ENCODE assay signal across 16 cellular contexts in genomic region chr3:21751891-21752290, GRCh38. TPM values are rescaled to one million over a fixed set of nuclear protein-coding genes. Genes with fewer than 3 reads are reported as not detected.
DNase-seq lines count a peak whose midpoint lies in the region; ATAC-seq and TF ChIP-seq lines count a peak whose summit lies in the region.
"Had no signal": no experiment of that assay in that cellular context is flagged by ENCODE, and none has a peak within 500 bp of the region (broad histone marks: within the 10 kb centered on the region; RNA-seq: fewer than 3 reads in every experiment).

No MANE protein-coding gene starts in this region.

- H3K4me1 ChIP-seq in heart right ventricle, result peaks cover 0 to 57% (median 20%) of the 10 kb centered on the region in 9 donors
- peaks cover 0 to 18% (median 9%) of the 10 kb centered on the region in 3 donors for H3K4me1 ChIP-seq in esophagus squamous epithelium
- H3K4me1 ChIP-seq: A549 had no signal

- H3K27me3 ChIP-seq in heart right ventricle (no peaks in the 10 kb centered on the region), esophagus squamous epithelium (no peaks in the 10 kb centered on the region)
- H3K27me3 ChIP-seq: testis had no signal

- no peak overlapping the region for H3K27ac Mint-ChIP-seq in nephron progenitor cell
- H3K27ac Mint-ChIP-seq: activated naive CD4-positive, alpha-beta T cell treated with anti-CD3 and anti-CD28 coated beads, Interleukin-2, amount 10 ng/mL, durations not matched to agents 7 days and 5 days; naive thymus-derived CD4-positive, alpha-beta T cell; T-cell had no signal

- no peak for TF ChIP-seq POLR2A in esophagus squamous epithelium (IDR thresholded peaks at IDR 0.05)

- H3K9me3 ChIP-seq in heart right ventricle, result no peaks in the 10 kb centered on the region
- no peaks in the 10 kb centered on the region for H3K9me3 ChIP-seq in esophagus squamous epithelium
- H3K9me3 ChIP-seq: A549, testis had no signal

- DNase-seq in heart right ventricle, result no peak
- no peak for DNase-seq in left cardiac atrium
- no peak for DNase-seq in esophagus squamous epithelium (lab: John Stamatoyannopoulos, UW)
- DNase-seq in nephron progenitor cell, result no peak
- no peak for DNase-seq in SK-N-DZ (ENCODE audit: low spot score)
- no peak for DNase-seq in GM10266 (ENCODE audit: extremely low spot score)
- no peak for DNase-seq in HT-29 (ENCODE audit: low spot score)
- DNase-seq: activated CD4-positive, alpha-beta T cell treated with anti-CD3 and anti-CD28 coated beads, Interleukin-2, amount 50 U/mL, for 4 hours; activated naive CD4-positive, alpha-beta T cell treated with anti-CD3 and anti-CD28 coated beads, Interleukin-2, amount 10 ng/mL, durations not matched to agents 7 days and 5 days; naive thymus-derived CD4-positive, alpha-beta T cell; T-cell; testis had no signal

- H3K9me3 Mint-ChIP-seq in nephron progenitor cell, result no peaks in the 10 kb centered on the region

- WGBS in heart right ventricle, 2 donors, result 43 to 74% methylated on average over 6 of the region's 6 CpGs
- WGBS in esophagus squamous epithelium, 2 donors, result 40 to 45% methylated on average over 6 of the region's 6 CpGs

- no peaks in the 10 kb centered on the region for H3K36me3 ChIP-seq in heart right ventricle
- H3K36me3 ChIP-seq in esophagus squamous epithelium, result no peaks in the 10 kb centered on the region

- H3K4me3 ChIP-seq in heart right ventricle (no peak overlapping the region), esophagus squamous epithelium (no peak overlapping the region)
- H3K4me3 ChIP-seq: A549, GM12878 had no signal

- H3K4me3 Mint-ChIP-seq in nephron progenitor cell, result peak overlapping the region; percentile 26
- H3K4me3 Mint-ChIP-seq: activated naive CD4-positive, alpha-beta T cell treated with anti-CD3 and anti-CD28 coated beads, Interleukin-2, amount 10 ng/mL, durations not matched to agents 7 days and 5 days; naive thymus-derived CD4-positive, alpha-beta T cell; T-cell had no signal

- intact Hi-C loops in heart right ventricle (cut with DNase I) (loop anchor here (1.0 to 10.0 kb wide), 15 partner anchors 40 to 1527 kb away; no protein-coding TSS in a partner anchor), left cardiac atrium (cut with DNase I) (loop anchor here (2.0 to 5.0 kb wide), 2 partner anchors 140 to 143 kb away; no protein-coding TSS in a partner anchor), esophagus squamous epithelium (cut with DNase I) (no loop called here)

- peak overlapping the region in 9 of 10 donors; percentile 58 to 80 (median 67) for H3K27ac ChIP-seq in heart right ventricle
- peak overlapping the region in 3 of 4 donors; percentile 69 to 83 (median 74) for H3K27ac ChIP-seq in esophagus squamous epithelium
- H3K27ac ChIP-seq: A549, C4-2B had no signal

- peaks cover 19% of the 10 kb centered on the region for H3K27me3 Mint-ChIP-seq in nephron progenitor cell (ENCODE audit: low read depth, poor library complexity)
- H3K27me3 Mint-ChIP-seq: activated naive CD4-positive, alpha-beta T cell treated with anti-CD3 and anti-CD28 coated beads, Interleukin-2, amount 10 ng/mL, durations not matched to agents 7 days and 5 days had no signal

- no peaks in the 10 kb centered on the region for H3K36me3 Mint-ChIP-seq in nephron progenitor cell (ENCODE audit: low read depth)
- H3K36me3 Mint-ChIP-seq: activated naive CD4-positive, alpha-beta T cell treated with anti-CD3 and anti-CD28 coated beads, Interleukin-2, amount 10 ng/mL, durations not matched to agents 7 days and 5 days; T-cell had no signal

- ATAC-seq in heart right ventricle (peak in 3 of 8 donors; percentile 26 to 52 (median 27)), left cardiac atrium (no peak), GM21526 (IDR thresholded peaks at IDR 0.05; ENCODE audit: low FRiP score, unreplicated experiment) (no peak)
- ATAC-seq: GM12878; naive thymus-derived CD4-positive, alpha-beta T cell; T-cell had no signal

- peaks cover 17% of the 10 kb centered on the region for H3K4me1 Mint-ChIP-seq in nephron progenitor cell
- H3K4me1 Mint-ChIP-seq: activated naive CD4-positive, alpha-beta T cell treated with anti-CD3 and anti-CD28 coated beads, Interleukin-2, amount 10 ng/mL, durations not matched to agents 7 days and 5 days; naive thymus-derived CD4-positive, alpha-beta T cell; T-cell had no signal

- no peak for TF ChIP-seq CTCF in heart right ventricle (IDR thresholded peaks at IDR 0.05)
- TF ChIP-seq CTCF in esophagus squamous epithelium (IDR thresholded peaks at IDR 0.05), result no peak
- no peak for TF ChIP-seq CTCF in nephron progenitor cell (IDR thresholded peaks at IDR 0.05)
- TF ChIP-seq CTCF in GM10266 (IDR thresholded peaks at IDR 0.05; ENCODE audit: control insufficient read depth, insufficient read depth, low read depth, missing control alignments), result no peak

RNA-seq across cellular contexts. Expression of gene ZNF385D, which starts 0.9 kb away (rescaled TPM):
- 10 to 100 TPM in 3 of 10 donors, 1 to 10 TPM in 7; 3.0 to 24.9 (median 7.2) TPM for total RNA-seq in heart right ventricle
- 10 to 100 TPM in 1 of 2 donors, 1 to 10 TPM in 1; 4.5 to 10.5 TPM for polyA plus RNA-seq in heart right ventricle
- total RNA-seq in left cardiac atrium, result 1 to 10 TPM; 7.4 to 7.6 TPM
- 1 to 10 TPM in 1 of 4 donors, under 1 TPM in 3; 0.04 to 3.4 (median 0.50) TPM for total RNA-seq in esophagus squamous epithelium
- polyA plus RNA-seq in SK-N-DZ (2014; cell fraction: cytosol; rRNA removed), result 1.7 and 2.5 TPM in 2 replicates
- polyA plus RNA-seq in SK-N-DZ (2014; cell fraction: nucleus; rRNA removed), result 1.3 and 1.9 TPM in 2 replicates
- total RNA-seq in HT-29 (2014; rRNA removed; shearing (Covaris generic)), result not detected in 2 replicates
- total RNA-seq: GM12878 had no signal
- polyA plus RNA-seq: A549; naive thymus-derived CD4-positive, alpha-beta T cell had no signal
